Comparison of ENCODE assay signal across 7 cellular contexts in genomic region chr18:46097378-46097852, GRCh38. TPM values are rescaled to one million over a fixed set of nuclear protein-coding genes. Genes with fewer than 3 reads are reported as not detected.
A peak's percentile ranks its signal among the peaks of the same experiment; 100 is the strongest.
DNase-seq lines count a peak whose midpoint lies in the region; ATAC-seq and TF ChIP-seq lines count a peak whose summit lies in the region.

No MANE protein-coding gene starts in this region.

- peak overlapping the region; percentile 92 for H3K27ac Mint-ChIP-seq in neural crest cell (ENCODE audit: unreplicated experiment)

- H3K4me3 Mint-ChIP-seq in neural crest cell = peak overlapping the region; percentile 92

- H3K27me3 Mint-ChIP-seq in neural crest cell (ENCODE audit: low read depth) = no peaks in the 10 kb centered on the region

- H3K9me3 Mint-ChIP-seq in neural crest cell = no peaks in the 10 kb centered on the region

- H3K4me1 ChIP-seq in RWPE2 (ENCODE audit: insufficient read depth, poor library complexity, severe bottlenecking) (peaks cover 12% of the 10 kb centered on the region), esophagus (ENCODE audit: control insufficient read depth in 2 of 2, insufficient read depth in 2 of 2, low read length in 1 of 2) (peaks cover 0 to 2% of the 10 kb centered on the region in 2 donors)

- WGBS in esophagus, 2 donors = 0 to 1% methylated on average over 13 of the region's 13 CpGs

- peaks cover 7% of the 10 kb centered on the region for H3K36me3 Mint-ChIP-seq in neural crest cell (ENCODE audit: low read depth)

- ATAC-seq in GM19025 (IDR thresholded peaks at IDR 0.05; ENCODE audit: low read depth, unreplicated experiment) (peak; percentile 37), HG02884 (IDR thresholded peaks at IDR 0.05; ENCODE audit: unreplicated experiment) (peak; percentile 16), RWPE2 (ENCODE audit: low read depth) (no peak; the same call in 2 of the 3 replicates)

- no peak for DNase-seq in RWPE2 (ENCODE audit: low spot score)
- DNase-seq in neural crest cell (ENCODE audit: low read depth, low spot score) = no peak
- no peak for DNase-seq in NCI-H69 (lab: John Stamatoyannopoulos, UW)
- DNase-seq in activated effector memory CD4-positive, alpha-beta T cell treated with anti-CD3 and anti-CD28 coated beads, Interleukin-2, amount 50 U/mL, for 16 hours = no peak

- H3K27me3 ChIP-seq in RWPE2 (ENCODE audit: insufficient read depth, poor library complexity, severe bottlenecking) (no peaks in the 10 kb centered on the region), esophagus (ENCODE audit: control insufficient read depth in 1 of 2, insufficient read depth in 2 of 2, low read length in 2 of 2) (no peaks in the 10 kb centered on the region)

- H3K36me3 ChIP-seq in RWPE2 (ENCODE audit: low read depth) (peaks cover 43% of the 10 kb centered on the region), esophagus (ENCODE audit: control insufficient read depth in 2 of 2, insufficient read depth in 2 of 2, low read length in 1 of 2) (no peaks in the 10 kb centered on the region)

- H3K4me1 Mint-ChIP-seq in neural crest cell = peaks cover 18% of the 10 kb centered on the region

- H3K4me3 ChIP-seq in RWPE2 (ENCODE audit: severe bottlenecking) (peak overlapping the region; percentile 92), esophagus (ENCODE audit: low read depth in 1 of 2, low read length in 2 of 2) (peak overlapping the region; percentile 98)

- H3K27ac ChIP-seq in RWPE2 (ENCODE audit: poor library complexity, severe bottlenecking) (peak overlapping the region; percentile 70), esophagus (ENCODE audit: low read depth in 2 of 2, low read length in 1 of 2) (peak overlapping the region; percentile 86 to 95)

- TF ChIP-seq CTCF in RWPE2 (IDR thresholded peaks at IDR 0.05; ENCODE audit: poor library complexity, severe bottlenecking) = no peak
- no peak for TF ChIP-seq CTCF in neural crest cell (conservative IDR thresholded peaks at IDR 0.05)

- H3K9me3 ChIP-seq in RWPE2 (ENCODE audit: severe bottlenecking) (no peaks in the 10 kb centered on the region), esophagus (ENCODE audit: control insufficient read depth in 2 of 2, insufficient read depth in 1 of 2, low read depth in 1 of 2, low read length in 1 of 2) (no peaks in the 10 kb centered on the region)

RNA-seq across cellular contexts. Expression of gene ATP5F1A, which starts 0.7 kb away (rescaled TPM):
- 100 to 1,000 TPM; 122 to 390 TPM for polyA plus RNA-seq in esophagus
- total RNA-seq in neural crest cell = 508 and 524 TPM in 2 replicates

RNA-seq across cellular contexts. Expression of gene HAUS1, which starts 6.8 kb away (rescaled TPM):
- polyA plus RNA-seq in esophagus = 10 to 100 TPM; 16.5 to 18.8 TPM
- 94.9 and 103 TPM in 2 replicates for total RNA-seq in neural crest cell

RNA-seq across cellular contexts. Expression of gene PSTPIP2, which starts 25.4 kb away (rescaled TPM):
- 1 to 10 TPM; 4.2 to 6.4 TPM for polyA plus RNA-seq in esophagus
- total RNA-seq in neural crest cell = 7.0 and 7.1 TPM in 2 replicates
